Comparison of ENCODE assay signal across 34 cellular contexts in genomic region chr18:38634117-38634516, GRCh38.
"Had no signal": no experiment of that assay in that cellular context is flagged by ENCODE, and none has a peak within 500 bp of the region (broad histone marks: within the 10 kb centered on the region; RNA-seq: fewer than 3 reads in every experiment).

No MANE protein-coding gene starts in this region.

- H3K4me1 ChIP-seq: adrenal gland, ascending aorta, body of pancreas, breast epithelium had no signal

- H3K36me3 ChIP-seq: adrenal gland, ascending aorta, brain microvascular endothelial cell, breast epithelium, cardiac muscle cell had no signal

- H3K27ac ChIP-seq: adrenal gland, ascending aorta, body of pancreas, brain microvascular endothelial cell, breast epithelium, cardiac muscle cell had no signal

- DNase-seq: activated effector memory CD4-positive, alpha-beta T cell treated with anti-CD3 and anti-CD28 coated beads, Interleukin-2, amount 50 U/mL, for 16 hours; activated effector memory CD4-positive, alpha-beta T cell treated with Interleukin-2 at 50 U/mL for 16 hours; activated gamma-delta T cell; activated gamma-delta T cell treated with Interleukin-2 at 50 U/mL for 16 hours; activated naive CD4-positive, alpha-beta T cell; activated naive CD4-positive, alpha-beta T cell treated with anti-CD3 and anti-CD28 coated beads for 36 hours; activated naive CD4-positive, alpha-beta T cell treated with anti-CD3 and anti-CD28 coated beads, Interleukin-2, amount 10 ng/mL, durations not matched to agents 7 days and 5 days; activated naive CD4-positive, alpha-beta T cell treated with anti-CD3 and anti-CD28 coated beads, Interleukin-2, amount 50 U/mL, for 16 hours; activated naive CD4-positive, alpha-beta T cell treated with Interleukin-2 at 50 U/mL for 16 hours; activated naive CD8-positive, alpha-beta T cell treated with anti-CD3 and anti-CD28 coated beads for 36 hours; activated naive CD8-positive, alpha-beta T cell treated with anti-CD3 and anti-CD28 coated beads, Interleukin-2, amount 10 ng/mL, durations not matched to agents 7 days and 5 days; activated naive CD8-positive, alpha-beta T cell treated with anti-CD3 and anti-CD28 coated beads, Interleukin-2, amount 50 U/mL, for 24 hours; activated T-cell treated with anti-CD3 and anti-CD28 coated beads for 4 hours; activated T-cell treated with anti-CD3 and anti-CD28 coated beads, Interleukin-2, amount 50 U/mL, for 1 hour; activated T-cell treated with anti-CD3 and anti-CD28 coated beads, Interleukin-2, amount 50 U/mL, for 24 hours; activated T-cell treated with anti-CD3 and anti-CD28 coated beads, Interleukin-2, amount 50 U/mL, for 4 hours; activated T-cell treated with anti-CD3 and anti-CD28 coated beads, Interleukin-2, amount 50 U/mL, for 48 hours; activated T-cell treated with anti-CD3 and anti-CD28 coated beads, Interleukin-2, amount 50 U/mL, for 72 hours; adrenal gland; amniotic stem cell; amygdala; anterior cingulate cortex; aorta; body of pancreas; brain microvascular endothelial cell; caudate nucleus; central memory CD4-positive, alpha-beta T cell; cerebellar nuclear complex had no signal

- H3K4me3 ChIP-seq: adrenal gland, ascending aorta, body of pancreas, breast epithelium, cardiac muscle cell had no signal

- H3K27me3 ChIP-seq: adrenal gland, ascending aorta, body of pancreas, brain microvascular endothelial cell, breast epithelium, cardiac muscle cell had no signal

- ATAC-seq: activated naive CD4-positive, alpha-beta T cell treated with anti-CD3 and anti-CD28 coated beads, Interleukin-2, amount 50 U/mL, for 72 hours; activated naive CD8-positive, alpha-beta T cell treated with anti-CD3 and anti-CD28 coated beads, Interleukin-2, amount 50 U/mL, for 24 hours; activated T-cell treated with anti-CD3 and anti-CD28 coated beads, Interleukin-2, amount 50 U/mL, for 4 hours; activated T-cell treated with anti-CD3 and anti-CD28 coated beads, Interleukin-2, amount 50 U/mL, for 72 hours; activated T-helper 17 cell treated with anti-CD3 and anti-CD28 coated beads, Interleukin-2, amount 50 U/mL, for 72 hours; body of pancreas had no signal

- H3K9me3 ChIP-seq: adrenal gland, ascending aorta, body of pancreas had no signal

- FAIRE-seq: astrocyte had no signal
